ENCODE assay signal across 19 cellular contexts in genomic region chr5:130893003-130893402, GRCh38.
"Had no signal": no experiment of that assay in that cellular context is flagged by ENCODE, and none has a peak within 500 bp of the region (broad histone marks: within the 10 kb centered on the region; RNA-seq: fewer than 3 reads in every experiment).

No MANE protein-coding gene starts in this region.

- H3K27ac ChIP-seq: PC-9, Peyer's patch, SJCRH30 had no signal

- H3K36me3 ChIP-seq: Peyer's patch, SJCRH30 had no signal

- H3K4me1 ChIP-seq: Peyer's patch, SJCRH30 had no signal

- DNase-seq: KBM-7, NCI-H1092, NCI-H1105 treated with DMSO at 0.1 percent for 48 hours, NCI-H1417 treated with DMSO at 0.1 percent for 48 hours, NCI-H146, NCI-H1694 treated with DMSO at 0.1 percent for 48 hours, NCI-H1930, NCI-H2081, NCI-H2107, NCI-H2227 treated with DMSO at 0.1 percent for 48 hours, NCI-H524, NCI-H526 treated with DMSO at 0.1 percent for 48 hours, NCI-H748 treated with DMSO at 0.1 percent for 48 hours, OCI-M1, PC-9, SJCRH30 had no signal

- ATAC-seq: Right ventricle myocardium inferior, SK-N-SH treated with all-trans-retinoic acid at 6 μM for 48 hours had no signal

- H3K4me3 ChIP-seq: PC-9, Peyer's patch, SJCRH30 had no signal
